8 cellular contexts compared by ENCODE assay signal in genomic region chr6:53300656-53301551, GRCh38. TPM values are rescaled to one million over a fixed set of nuclear protein-coding genes. Genes with fewer than 3 reads are reported as not detected.
DNase-seq lines count a peak whose midpoint lies in the region; TF ChIP-seq lines count a peak whose summit lies in the region.

No MANE protein-coding gene starts in this region.

- H3K4me1 Mint-ChIP-seq in mesothelial cell of epicardium: peaks cover 40% of the 10 kb centered on the region

- no peaks in the 10 kb centered on the region for H3K27me3 ChIP-seq in ACC112 (ENCODE audit: insufficient read depth, low read length)

- H3K4me1 ChIP-seq in ACC112 (ENCODE audit: control insufficient read depth, insufficient read depth, low read length, unreplicated experiment): peaks cover 44% of the 10 kb centered on the region

- H3K4me3 ChIP-seq in ACC112 (ENCODE audit: low read depth, low read length) (no peak overlapping the region), cardiac fibroblast (replicated peaks in 1 of 2; ENCODE audit: low read depth in 2 of 2, low read length in 2 of 2) (no peak overlapping the region)

- DNase-seq in NCI-H69 (lab: John Stamatoyannopoulos, UW): peak; percentile 15
- DNase-seq in cardiac fibroblast (ENCODE audit: low read depth in 2 of 2): peak; percentile 45 to 79
- no peak for DNase-seq in mesothelial cell of epicardium (ENCODE audit: low spot score in 2 of 2, unreplicated experiment in 2 of 2)
- DNase-seq in SHP77 (lab: John Stamatoyannopoulos, UW): no peak
- DNase-seq in NCI-H2196 (lab: John Stamatoyannopoulos, UW; ENCODE audit: unreplicated experiment): no peak
- no peak for DNase-seq in iPS-NIHi7 (ENCODE audit: extremely low spot score)
- DNase-seq in stimulated activated CD4-positive, alpha-beta T cell treated with anti-CD3 and anti-CD28 coated beads, Interleukin-4, amount 100 ng/mL, for 1 hour: no peak

- H3K36me3 Mint-ChIP-seq in mesothelial cell of epicardium: peaks cover 3% of the 10 kb centered on the region

- H3K27ac ChIP-seq in ACC112 (ENCODE audit: low read depth, low read length): peak overlapping the region; percentile 73; the same call in 1 of the 2 replicates

- H3K27me3 Mint-ChIP-seq in mesothelial cell of epicardium (ENCODE audit: low read depth): no peaks in the 10 kb centered on the region

- no peak overlapping the region for H3K4me3 Mint-ChIP-seq in mesothelial cell of epicardium

- TF ChIP-seq CTCF in cardiac fibroblast (IDR thresholded peaks at IDR 0.05; ENCODE audit: low read depth, low read length) (no peak), mesothelial cell of epicardium (IDR thresholded peaks at IDR 0.05; ENCODE audit: unreplicated experiment) (no peak)

- H3K36me3 ChIP-seq in ACC112 (ENCODE audit: insufficient read depth, low read length): no peaks in the 10 kb centered on the region

- no peak overlapping the region for H2AFZ ChIP-seq in ACC112 (ENCODE audit: low read length, unreplicated experiment)

- H3K79me2 ChIP-seq in ACC112 (ENCODE audit: control insufficient read depth, insufficient read depth, low read length, unreplicated experiment): peaks cover 69% of the 10 kb centered on the region

- H3K9me3 Mint-ChIP-seq in mesothelial cell of epicardium: no peaks in the 10 kb centered on the region

- H3K27ac Mint-ChIP-seq in mesothelial cell of epicardium: peak overlapping the region; percentile 34

RNA-seq across cellular contexts. Expression of gene ELOVL5, which starts 47.8 kb away (rescaled TPM):
- total RNA-seq in mesothelial cell of epicardium: 109 to 113 TPM (median 110 TPM) in 3 replicates

Comparison
In these comparisons a context has a peak if more than half of its experiments do, and no peak if none do; other contexts are left out.
1. DNase-seq: peak in NCI-H69 (single experiment) and cardiac fibroblast (2 of 2); none in mesothelial cell of epicardium (0 of 2), SHP77 (0 of 2), NCI-H2196 (single experiment), iPS-NIHi7 (single experiment) and stimulated activated CD4-positive, alpha-beta T cell treated with anti-CD3 and anti-CD28 coated beads, Interleukin-4, amount 100 ng/mL, for 1 hour (single experiment).